17 cellular contexts compared by ENCODE assay signal in the genomic region with DNA sequence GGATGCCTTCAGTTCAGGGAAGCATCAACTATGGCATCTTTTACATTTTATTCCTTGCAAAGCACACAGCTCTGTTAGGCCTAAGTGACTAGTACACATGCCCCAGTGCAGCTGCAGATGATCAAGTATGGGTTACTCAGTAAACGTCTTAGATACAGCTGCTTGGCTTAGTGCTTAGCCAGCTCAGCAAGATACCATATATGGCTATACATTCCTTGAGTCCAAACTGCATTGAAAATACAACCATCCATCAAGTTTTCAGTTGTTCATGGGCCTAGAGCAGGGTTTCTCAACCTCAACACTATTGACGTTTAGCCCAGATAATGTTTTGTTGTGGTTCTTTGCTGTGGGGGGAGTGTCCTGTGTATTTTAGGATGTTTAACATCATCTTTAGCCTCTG.
DNase-seq lines count a peak whose midpoint lies in the region; ATAC-seq, FAIRE-seq and TF ChIP-seq lines count a peak whose summit lies in the region.
"Had no signal": no experiment of that assay in that cellular context is flagged by ENCODE, and none has a peak within 500 bp of the region (broad histone marks: within the 10 kb centered on the region; RNA-seq: fewer than 3 reads in every experiment).

No MANE protein-coding gene starts in this region.

- no peak overlapping the region for H2AFZ ChIP-seq in fibroblast of lung (ENCODE audit: low read length)

- no peaks in the 10 kb centered on the region for H3K36me3 ChIP-seq in fibroblast of lung (ENCODE audit: control insufficient read depth, insufficient read depth, low read length)
- H3K36me3 ChIP-seq: BLaER1 had no signal

- no peak for ATAC-seq in natural killer cell
- ATAC-seq in activated T-helper 17 cell treated with anti-CD3 and anti-CD28 coated beads, Interleukin-2, amount 50 U/mL, for 72 hours (replicated peaks), result no peak

- H4K20me1 ChIP-seq in fibroblast of lung (ENCODE audit: control insufficient read depth, extremely low read depth, insufficient read depth, low read length), result no peaks in the 10 kb centered on the region
- H4K20me1 ChIP-seq: BLaER1 had no signal

- TF ChIP-seq CTCF in fibroblast of lung (conservative IDR thresholded peaks at IDR 0.05 in 1 of 2, IDR thresholded peaks at IDR 0.05 in 1 of 2; ENCODE audit: low read depth in 1 of 2, low read length in 2 of 2), result no peak
- TF ChIP-seq CTCF in natural killer cell (IDR thresholded peaks at IDR 0.05), result no peak
- no peak for TF ChIP-seq CTCF in HFFc6 (IDR thresholded peaks at IDR 0.05)

- intact Hi-C loops in natural killer cell (cut with micrococcal nuclease), result no loop called here

- H3K27me3 Mint-ChIP-seq in natural killer cell (ENCODE audit: low read depth in 2 of 2), result no peaks in the 10 kb centered on the region
- H3K27me3 Mint-ChIP-seq in HFFc6 (ENCODE audit: insufficient read depth), result no peaks in the 10 kb centered on the region; the same call in none of the 2 replicates
- no peaks in the 10 kb centered on the region for H3K27me3 Mint-ChIP-seq in activated T-helper 17 cell treated with anti-CD3 and anti-CD28 coated beads, Interleukin-2, amount 50 U/mL, for 72 hours
- H3K27me3 Mint-ChIP-seq: CD8-positive, alpha-beta memory T cell had no signal

- H3K27ac Mint-ChIP-seq in natural killer cell, result no peak overlapping the region
- no peak overlapping the region for H3K27ac Mint-ChIP-seq in HFFc6
- H3K27ac Mint-ChIP-seq in activated T-helper 17 cell treated with anti-CD3 and anti-CD28 coated beads, Interleukin-2, amount 50 U/mL, for 72 hours, result no peak overlapping the region
- H3K27ac Mint-ChIP-seq: CD8-positive, alpha-beta memory T cell had no signal

- no peaks in the 10 kb centered on the region for H3K36me3 Mint-ChIP-seq in natural killer cell
- H3K36me3 Mint-ChIP-seq in HFFc6 (ENCODE audit: low read depth), result no peaks in the 10 kb centered on the region
- no peaks in the 10 kb centered on the region for H3K36me3 Mint-ChIP-seq in activated T-helper 17 cell treated with anti-CD3 and anti-CD28 coated beads, Interleukin-2, amount 50 U/mL, for 72 hours (ENCODE audit: low read depth)
- H3K36me3 Mint-ChIP-seq: CD8-positive, alpha-beta memory T cell had no signal

- no peaks in the 10 kb centered on the region for H3K4me1 ChIP-seq in fibroblast of lung (ENCODE audit: control insufficient read depth, extremely low read depth, insufficient read depth, low read length)
- H3K4me1 ChIP-seq: BLaER1 had no signal

- peak; percentile 58 for FAIRE-seq in urothelium cell line (lab: Jason Lieb, UNC)
- FAIRE-seq: GM19239, H54 had no signal

- H3K4me2 ChIP-seq in fibroblast of lung (ENCODE audit: extremely low read depth, insufficient read depth, low read length), result no peak overlapping the region
- H3K4me2 ChIP-seq: BLaER1 had no signal

- DNase-seq in HK-2 (ENCODE audit: unreplicated experiment) (peak; percentile 4), fibroblast of lung (ENCODE audit: low read depth in 2 of 2) (peak; percentile 5 to 51), left kidney (ENCODE audit: low read depth, low spot score) (peak; percentile 29), urothelium cell line (ENCODE audit: low spot score) (no peak), natural killer cell (no peak), HFFc6 (no peak)
- no peak for DNase-seq in activated CD4-positive, CD25-positive, alpha-beta regulatory T cell treated with anti-CD3 and anti-CD28 coated beads, Interleukin-2, amount 50 U/mL, for 72 hours
- DNase-seq: AML-193; Caco-2; CD8-positive, alpha-beta memory T cell; DMS53; GF-D8; IMR-90 had no signal

- no peaks in the 10 kb centered on the region for H3K27me3 ChIP-seq in fibroblast of lung (ENCODE audit: control insufficient read depth, insufficient read depth, low read length)
- H3K27me3 ChIP-seq: BLaER1 had no signal

- H3K4me3 Mint-ChIP-seq in natural killer cell, result no peak overlapping the region
- H3K4me3 Mint-ChIP-seq in HFFc6, result no peak overlapping the region
- H3K4me3 Mint-ChIP-seq in activated T-helper 17 cell treated with anti-CD3 and anti-CD28 coated beads, Interleukin-2, amount 50 U/mL, for 72 hours, result no peak overlapping the region
- H3K4me3 Mint-ChIP-seq: CD8-positive, alpha-beta memory T cell had no signal

- H3K4me3 ChIP-seq in fibroblast of lung (replicated peaks in 1 of 4; ENCODE audit: control extremely low read depth in 1 of 4, insufficient read depth in 1 of 4, low read depth in 3 of 4, low read length in 4 of 4), result no peak overlapping the region
- H3K4me3 ChIP-seq: BLaER1 had no signal

- no peaks in the 10 kb centered on the region for H3K9me3 ChIP-seq in fibroblast of lung (ENCODE audit: control insufficient read depth, insufficient read depth, low read depth, low read length)
- H3K9me3 ChIP-seq: BLaER1, Caco-2 had no signal

- H3K79me2 ChIP-seq in fibroblast of lung (ENCODE audit: control insufficient read depth, insufficient read depth, low read length), result no peaks in the 10 kb centered on the region

- H3K4me1 Mint-ChIP-seq in natural killer cell, result no peaks in the 10 kb centered on the region
- no peaks in the 10 kb centered on the region for H3K4me1 Mint-ChIP-seq in HFFc6 (ENCODE audit: low read depth)
- no peaks in the 10 kb centered on the region for H3K4me1 Mint-ChIP-seq in activated T-helper 17 cell treated with anti-CD3 and anti-CD28 coated beads, Interleukin-2, amount 50 U/mL, for 72 hours
- H3K4me1 Mint-ChIP-seq: CD8-positive, alpha-beta memory T cell had no signal

- H3K9ac ChIP-seq in fibroblast of lung (ENCODE audit: insufficient read depth, low read length), result no peak overlapping the region
- H3K9ac ChIP-seq: BLaER1 had no signal

- peaks cover 2 to 12% of the 10 kb centered on the region in 2 donors for H3K9me3 Mint-ChIP-seq in natural killer cell
- H3K9me3 Mint-ChIP-seq in HFFc6, result peaks cover 23% of the 10 kb centered on the region
- H3K9me3 Mint-ChIP-seq in activated T-helper 17 cell treated with anti-CD3 and anti-CD28 coated beads, Interleukin-2, amount 50 U/mL, for 72 hours, result peaks cover 6% of the 10 kb centered on the region

- H3K27ac ChIP-seq in fibroblast of lung (ENCODE audit: insufficient read depth, low read length), result no peak overlapping the region
- H3K27ac ChIP-seq: BLaER1 had no signal

Comparison
In these comparisons a context has a peak if more than half of its experiments do, and no peak if none do; other contexts are left out.
1. DNase-seq: peak in HK-2 (single experiment), fibroblast of lung (2 of 2) and left kidney (single experiment); none in urothelium cell line (single experiment), natural killer cell (single experiment), HFFc6 (single experiment) and activated CD4-positive, CD25-positive, alpha-beta regulatory T cell treated with anti-CD3 and anti-CD28 coated beads, Interleukin-2, amount 50 U/mL, for 72 hours (single experiment).